ENCODE assay signal across 17 cellular contexts in genomic region chr9:69323886-69324285, GRCh38. TPM values are rescaled to one million over a fixed set of nuclear protein-coding genes. Genes with fewer than 3 reads are reported as not detected.
DNase-seq lines count a peak whose midpoint lies in the region; ATAC-seq and TF ChIP-seq lines count a peak whose summit lies in the region.
"Had no signal": no experiment of that assay in that cellular context is flagged by ENCODE, and none has a peak within 500 bp of the region (broad histone marks: within the 10 kb centered on the region; RNA-seq: fewer than 3 reads in every experiment).

No MANE protein-coding gene starts in this region.

- ATAC-seq in WTC11 (no peak), foreskin keratinocyte (no peak)
- ATAC-seq: activated naive CD4-positive, alpha-beta T cell treated with anti-CD3 and anti-CD28 coated beads, Interleukin-2, amount 50 U/mL, for 72 hours; naive thymus-derived CD4-positive, alpha-beta T cell had no signal

- H3K36me3 ChIP-seq in esophagus muscularis mucosa (no peaks in the 10 kb centered on the region), thyroid gland (no peaks in the 10 kb centered on the region)
- H3K36me3 ChIP-seq: tibial artery had no signal

- H3K27me3 Mint-ChIP-seq in WTC11 (ENCODE audit: low read depth), result peaks cover 22% of the 10 kb centered on the region
- H3K27me3 Mint-ChIP-seq in nephron (ENCODE audit: low read depth), result peaks cover 74% of the 10 kb centered on the region
- H3K27me3 Mint-ChIP-seq in activated CD4-positive, alpha-beta memory T cell treated with anti-CD3 and anti-CD28 coated beads for 36 hours, result peaks cover 37% of the 10 kb centered on the region

- H3K4me1 ChIP-seq in esophagus muscularis mucosa, result peaks cover 10 to 49% (median 30%) of the 10 kb centered on the region in 4 donors
- peaks cover 9 to 18% of the 10 kb centered on the region in 2 donors for H3K4me1 ChIP-seq in thyroid gland
- H3K4me1 ChIP-seq in foreskin keratinocyte, result no peaks in the 10 kb centered on the region

- peak overlapping the region; percentile 80 for H3K4me3 Mint-ChIP-seq in WTC11
- H3K4me3 Mint-ChIP-seq in nephron, result peak overlapping the region; percentile 84 to 88 (median 86)
- no peak overlapping the region for H3K4me3 Mint-ChIP-seq in activated CD4-positive, alpha-beta memory T cell treated with anti-CD3 and anti-CD28 coated beads for 36 hours

- no peak for TF ChIP-seq EP300 in esophagus muscularis mucosa (IDR thresholded peaks at IDR 0.05)

- no peak for TF ChIP-seq CTCF in WTC11 (IDR thresholded peaks at IDR 0.05)
- no peak for TF ChIP-seq CTCF in esophagus muscularis mucosa (IDR thresholded peaks at IDR 0.05)
- TF ChIP-seq CTCF in nephron (IDR thresholded peaks at IDR 0.05; ENCODE audit: unreplicated experiment in 3 of 3), result no peak
- TF ChIP-seq CTCF in thyroid gland (IDR thresholded peaks at IDR 0.05), result no peak
- no peak for TF ChIP-seq CTCF in foreskin keratinocyte (conservative IDR thresholded peaks at IDR 0.05)

- POLR2A ChIA-PET in WTC11 (lab: Charles Lee), result interaction anchor here (1.1 kb wide), 1 partner anchor 16 kb away, joined by 6 read pairs; no protein-coding TSS in a partner anchor
- POLR2A ChIA-PET in activated CD4-positive, alpha-beta memory T cell treated with anti-CD3 and anti-CD28 coated beads for 36 hours (lab: Charles Lee), result no interaction called here

- H3K27me3 ChIP-seq in esophagus muscularis mucosa (peaks cover 0 to 7% (median 0%) of the 10 kb centered on the region in 4 donors), thyroid gland (no peaks in the 10 kb centered on the region), foreskin keratinocyte (peaks cover 70% of the 10 kb centered on the region)
- H3K27me3 ChIP-seq: tibial artery had no signal

- peaks cover 50% of the 10 kb centered on the region for H3K4me1 Mint-ChIP-seq in WTC11
- H3K4me1 Mint-ChIP-seq in nephron, result peaks cover 36% of the 10 kb centered on the region
- H3K4me1 Mint-ChIP-seq in activated CD4-positive, alpha-beta memory T cell treated with anti-CD3 and anti-CD28 coated beads for 36 hours (ENCODE audit: low read depth), result peaks cover 9% of the 10 kb centered on the region

- no peak overlapping the region for H3K27ac Mint-ChIP-seq in WTC11
- H3K27ac Mint-ChIP-seq in nephron, result no peak overlapping the region
- H3K27ac Mint-ChIP-seq in activated CD4-positive, alpha-beta memory T cell treated with anti-CD3 and anti-CD28 coated beads for 36 hours, result no peak overlapping the region
- H3K27ac Mint-ChIP-seq: activated naive CD4-positive, alpha-beta T cell treated with anti-CD3 and anti-CD28 coated beads, Interleukin-2, amount 50 U/mL, for 72 hours; naive thymus-derived CD4-positive, alpha-beta T cell; stimulated activated naive B cell treated with anti-CD40 and anti-IgM and Interleukin-4, amounts not matched to agents 10 μg/mL and 1 μg/mL and 100 μg/mL, for 72 hours had no signal

- H3K9me3 ChIP-seq in esophagus muscularis mucosa (no peaks in the 10 kb centered on the region), thyroid gland (no peaks in the 10 kb centered on the region)
- H3K9me3 ChIP-seq: tibial artery had no signal

- H3K27ac ChIP-seq in esophagus muscularis mucosa (replicated peaks in 1 of 4) (peak overlapping the region in 1 of 4 donors; percentile 92), thyroid gland (peak overlapping the region; percentile 86 to 97 (median 96)), foreskin keratinocyte (no peak overlapping the region)

- no peak for DNase-seq in WTC11 (ENCODE audit: low spot score)
- DNase-seq in esophagus muscularis mucosa (ENCODE audit: extremely low spot score), result no peak
- DNase-seq in thyroid gland, result no peak
- no peak for DNase-seq in activated CD4-positive, alpha-beta memory T cell treated with anti-CD3 and anti-CD28 coated beads for 36 hours
- no peak for DNase-seq in foreskin keratinocyte
- DNase-seq in AG20443 (ENCODE audit: low spot score), result no peak
- DNase-seq: activated CD4-positive, CD25-positive, alpha-beta regulatory T cell; activated T-cell treated with anti-CD3 and anti-CD28 coated beads, Interleukin-2, amount 50 U/mL, for 48 hours; COR-L47; naive thymus-derived CD4-positive, alpha-beta T cell; NCI-H2107; NK-92 treated with Interleukin-12 subunit alpha and Interleukin-12 subunit beta, amount 100 ng/mL, for 24 hours; stimulated activated naive B cell treated with anti-CD40 and anti-IgM and Interleukin-4, amounts not matched to agents 10 μg/mL and 1 μg/mL and 100 μg/mL, for 72 hours; tibial artery had no signal

- WGBS in esophagus muscularis mucosa, result 48% methylated on average over 4 of the region's 4 CpGs
- 37 to 50% methylated on average over 4 of the region's 4 CpGs for WGBS in thyroid gland, 2 donors

- TF ChIP-seq POLR2A in esophagus muscularis mucosa (IDR thresholded peaks at IDR 0.05; ENCODE audit: low read depth) (no peak), thyroid gland (IDR thresholded peaks at IDR 0.05) (peak in 1 of 2 donors; percentile 4)

- H3K4me3 ChIP-seq in esophagus muscularis mucosa, result peak overlapping the region; percentile 69 to 80 (median 74)
- H3K4me3 ChIP-seq in thyroid gland (replicated peaks in 1 of 3), result peak overlapping the region in 2 of 3 donors; percentile 22 to 60

- CTCF ChIA-PET in WTC11 (lab: Charles Lee), result interaction anchor here (0.7 kb wide), 1 partner anchor 148 kb away, joined by 4 read pairs; no protein-coding TSS in a partner anchor
- CTCF ChIA-PET in activated CD4-positive, alpha-beta memory T cell treated with anti-CD3 and anti-CD28 coated beads for 36 hours (lab: Charles Lee), result interaction anchor here (0.6 kb wide), 1 partner anchor 1364 kb away, joined by 4 read pairs; no protein-coding TSS in a partner anchor

- intact Hi-C loops in esophagus muscularis mucosa (cut with DNase I) (no loop called here), thyroid gland (cut with DNase I) (no loop called here)
- intact Hi-C loops in activated CD4-positive, alpha-beta memory T cell treated with anti-CD3 and anti-CD28 coated beads for 36 hours (cut with micrococcal nuclease), result no loop called here

- H3K36me3 Mint-ChIP-seq in WTC11 (no peaks in the 10 kb centered on the region), nephron (ENCODE audit: low read depth) (no peaks in the 10 kb centered on the region)
- H3K36me3 Mint-ChIP-seq in activated CD4-positive, alpha-beta memory T cell treated with anti-CD3 and anti-CD28 coated beads for 36 hours, result no peaks in the 10 kb centered on the region
- H3K36me3 Mint-ChIP-seq: activated naive CD4-positive, alpha-beta T cell treated with anti-CD3 and anti-CD28 coated beads, Interleukin-2, amount 50 U/mL, for 72 hours; naive thymus-derived CD4-positive, alpha-beta T cell; stimulated activated naive B cell treated with anti-CD40 and anti-IgM and Interleukin-4, amounts not matched to agents 10 μg/mL and 1 μg/mL and 100 μg/mL, for 72 hours had no signal

- no peaks in the 10 kb centered on the region for H3K9me3 Mint-ChIP-seq in WTC11
- H3K9me3 Mint-ChIP-seq in nephron, result no peaks in the 10 kb centered on the region
- no peaks in the 10 kb centered on the region for H3K9me3 Mint-ChIP-seq in activated CD4-positive, alpha-beta memory T cell treated with anti-CD3 and anti-CD28 coated beads for 36 hours
- H3K9me3 Mint-ChIP-seq: activated naive CD4-positive, alpha-beta T cell treated with anti-CD3 and anti-CD28 coated beads, Interleukin-2, amount 50 U/mL, for 72 hours; stimulated activated naive B cell treated with anti-CD40 and anti-IgM and Interleukin-4, amounts not matched to agents 10 μg/mL and 1 μg/mL and 100 μg/mL, for 72 hours had no signal

TF ChIP-seq in WTC11, 78 proteins besides CTCF, POLR2A, EP300 and RAD21 (continues in another document):
- no peak for TF ChIP-seq STAT6 (CRISPR knock-in tag; conservative IDR thresholded peaks at IDR 0.05; ENCODE audit: low read depth)
- no peak for TF ChIP-seq RORB (CRISPR knock-in tag; IDR thresholded peaks at IDR 0.05)
- TF ChIP-seq ELF4 (CRISPR knock-in tag; IDR thresholded peaks at IDR 0.05; ENCODE audit: low read depth), result no peak
- no peak for TF ChIP-seq PREB (CRISPR knock-in tag; IDR thresholded peaks at IDR 0.05; ENCODE audit: borderline replicate concordance)
- no peak for TF ChIP-seq ZNF232 (CRISPR knock-in tag; IDR thresholded peaks at IDR 0.05)
- TF ChIP-seq FOXJ3 (CRISPR knock-in tag; IDR thresholded peaks at IDR 0.05; ENCODE audit: borderline replicate concordance), result no peak

RNA-seq across cellular contexts. Expression of gene ENTREP1, which starts 1.1 kb away (rescaled TPM):
- 18.7 to 22.4 TPM (median 21.1 TPM) in 3 replicates for total RNA-seq in WTC11 (2021)
- total RNA-seq in esophagus muscularis mucosa, result 10 to 100 TPM; 16.2 to 30.2 (median 20.4) TPM
- 100 to 1,000 TPM in 3 of 4 donors, 10 to 100 TPM in 1; 88.1 to 127 (median 117) TPM for total RNA-seq in thyroid gland
- total RNA-seq in activated CD4-positive, alpha-beta memory T cell treated with anti-CD3 and anti-CD28 coated beads for 36 hours, result under 1 TPM in 1 of 2 experiments, not detected in 1; 0.07 TPM
- 0.25 and 0.37 TPM in 2 replicates for total RNA-seq in foreskin keratinocyte
- 0.17 and 0.24 TPM in 2 replicates for polyA plus RNA-seq in foreskin keratinocyte
- total RNA-seq: activated naive CD4-positive, alpha-beta T cell treated with anti-CD3 and anti-CD28 coated beads, Interleukin-2, amount 50 U/mL, for 72 hours; naive thymus-derived CD4-positive, alpha-beta T cell; RPMI7951 had no signal
- polyA plus RNA-seq: naive thymus-derived CD4-positive, alpha-beta T cell had no signal

Comparison
In these comparisons a context has a peak if more than half of its experiments do, and no peak if none do; other contexts are left out.
1. RNA of gene ENTREP1, which starts 1.1 kb away (total RNA-seq): 88.1 to 127 TPM in thyroid gland, 18.7 to 22.4 TPM in WTC11 and 16.2 to 30.2 TPM in esophagus muscularis mucosa; 0.25 to 0.37 TPM in foreskin keratinocyte and 0.07 TPM in activated CD4-positive, alpha-beta memory T cell treated with anti-CD3 and anti-CD28 coated beads for 36 hours; every median in the first group is over 10 times any median in the second.